8 cellular contexts compared by ENCODE assay signal in the genomic region with DNA sequence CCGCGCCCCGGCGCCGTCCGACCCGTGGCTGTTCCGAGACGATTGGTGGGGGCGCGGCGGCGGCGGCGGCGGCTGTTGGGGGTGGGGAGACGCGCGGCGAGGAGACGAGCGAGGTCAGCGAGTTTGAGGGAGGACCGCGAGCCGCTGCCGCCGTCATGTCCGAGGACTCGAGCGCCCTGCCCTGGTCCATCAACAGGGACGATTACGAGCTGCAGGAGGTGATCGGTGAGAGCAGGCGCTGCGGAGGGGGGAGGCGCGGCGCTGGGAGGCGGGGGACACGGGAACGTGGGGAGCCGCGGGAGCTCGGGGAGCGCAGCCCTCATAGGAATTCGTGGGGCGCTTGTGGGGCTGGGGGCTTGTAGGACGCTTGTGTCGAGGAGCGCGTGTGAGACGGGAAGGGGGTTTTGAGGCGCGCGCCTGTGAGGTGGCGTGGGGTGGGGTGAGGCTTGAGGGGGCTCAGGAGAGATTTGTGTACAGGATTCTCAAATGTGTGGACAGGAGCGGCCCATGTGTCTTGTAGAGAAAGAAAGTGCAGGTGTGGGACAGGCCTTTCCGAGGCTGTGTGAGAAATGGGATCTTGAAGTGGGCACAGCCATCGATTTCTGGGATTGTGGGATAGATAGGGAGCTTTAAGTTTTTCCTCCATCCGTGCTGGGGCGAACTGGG. TPM values are rescaled to one million over a fixed set of nuclear protein-coding genes. Genes with fewer than 3 reads are reported as not detected.
DNase-seq lines count a peak whose midpoint lies in the region; ATAC-seq and TF ChIP-seq lines count a peak whose summit lies in the region.

No MANE protein-coding gene starts in this region.

- H2BK5ac ChIP-seq in trophoblast cell (ENCODE audit: low read depth, low read length, poor library complexity): peak overlapping the region; percentile 80

- H3K4me3 ChIP-seq in DND-41 (ENCODE audit: low read depth in 1 of 2, low read length in 2 of 2) (peak overlapping the region; percentile 70 to 79), cardiac muscle cell (peak overlapping the region; percentile 69), trophoblast cell (ENCODE audit: low read depth, low read length) (peak overlapping the region; percentile 95)

- peak overlapping the region; percentile 92 for H4K91ac ChIP-seq in trophoblast cell (ENCODE audit: low read depth, low read length)

- H3K4me1 ChIP-seq in DND-41 (ENCODE audit: insufficient read depth, low read length) (peaks cover 42% of the 10 kb centered on the region), cardiac muscle cell (ENCODE audit: low read depth) (no peaks in the 10 kb centered on the region), trophoblast cell (ENCODE audit: control insufficient read depth in 1 of 2, insufficient read depth in 2 of 2, low read length in 2 of 2) (peaks cover 0 to 4% of the 10 kb centered on the region in 2 experiments)

- H3K27me3 ChIP-seq in DND-41 (ENCODE audit: insufficient read depth, low read length, poor library complexity): no peaks in the 10 kb centered on the region
- H3K27me3 ChIP-seq in cardiac muscle cell: no peaks in the 10 kb centered on the region
- H3K27me3 ChIP-seq in trophoblast cell (ENCODE audit: insufficient read depth, low read length): no peaks in the 10 kb centered on the region

- H3K14ac ChIP-seq in trophoblast cell (ENCODE audit: low read length): peak overlapping the region; percentile 87

- peaks cover 49% of the 10 kb centered on the region for H3K4me1 Mint-ChIP-seq in activated CD8-positive, alpha-beta T cell treated with anti-CD3 and anti-CD28 coated beads for 36 hours (ENCODE audit: low read depth)

- POLR2A ChIA-PET in activated CD8-positive, alpha-beta T cell treated with anti-CD3 and anti-CD28 coated beads for 36 hours (lab: Charles Lee): interaction anchor here (0.7 to 6.0 kb wide), 14 partner anchors 11 to 1241 kb away, joined by 3 to 67 read pairs (median 4); a partner anchor contains a TSS

- intact Hi-C loops in activated CD8-positive, alpha-beta T cell treated with anti-CD3 and anti-CD28 coated beads for 36 hours (cut with micrococcal nuclease): loop anchor here (2.0 kb wide), 2 partner anchors 15 to 29 kb away; a partner anchor contains a TSS

- H3K79me1 ChIP-seq in trophoblast cell (ENCODE audit: low read length): peaks cover 15% of the 10 kb centered on the region

- H3K9me3 Mint-ChIP-seq in activated CD8-positive, alpha-beta T cell treated with anti-CD3 and anti-CD28 coated beads for 36 hours: no peaks in the 10 kb centered on the region

- H4K20me1 ChIP-seq in DND-41 (ENCODE audit: insufficient read depth, low read length): peaks cover 18% of the 10 kb centered on the region

- peak overlapping the region; percentile 63 for H4K12ac ChIP-seq in trophoblast cell (ENCODE audit: low read depth, low read length)

- H3K18ac ChIP-seq in trophoblast cell (ENCODE audit: low read length): peak overlapping the region; percentile 83

- peak overlapping the region; percentile 93 for H3K4me3 Mint-ChIP-seq in activated CD8-positive, alpha-beta T cell treated with anti-CD3 and anti-CD28 coated beads for 36 hours

- H3K27ac ChIP-seq in DND-41 (ENCODE audit: low read length) (peak overlapping the region; percentile 100), cardiac muscle cell (peak overlapping the region; percentile 92), trophoblast cell (ENCODE audit: low read depth, low read length) (peak overlapping the region; percentile 86)

- H3K9ac ChIP-seq in DND-41 (ENCODE audit: low read depth, low read length) (peak overlapping the region; percentile 78), trophoblast cell (ENCODE audit: low read length) (peak overlapping the region; percentile 78)

- no peak overlapping the region for H3K23ac ChIP-seq in trophoblast cell (ENCODE audit: low read length)

- H3K36me3 ChIP-seq in DND-41 (ENCODE audit: insufficient read depth, low read length) (no peaks in the 10 kb centered on the region; the same call in 1 of the 2 replicates), cardiac muscle cell (no peaks in the 10 kb centered on the region), trophoblast cell (ENCODE audit: control insufficient read depth in 1 of 2, insufficient read depth in 2 of 2, low read length in 2 of 2) (no peaks in the 10 kb centered on the region)

- no peak for TF ChIP-seq POLR2A in GM18505 (IDR thresholded peaks at IDR 0.05; ENCODE audit: borderline replicate concordance, extremely low read depth, insufficient read depth, insufficient read length)

- peak overlapping the region; percentile 89 for H4K8ac ChIP-seq in trophoblast cell (ENCODE audit: low read depth, low read length)

- peak overlapping the region; percentile 99 for H3K27ac Mint-ChIP-seq in activated CD8-positive, alpha-beta T cell treated with anti-CD3 and anti-CD28 coated beads for 36 hours

- TF ChIP-seq CTCF in DND-41 (IDR thresholded peaks at IDR 0.05; ENCODE audit: borderline replicate concordance, extremely low read depth, low read length, poor library complexity, severe bottlenecking) (no peak), cardiac muscle cell (IDR thresholded peaks at IDR 0.05; ENCODE audit: low read depth, low read length) (no peak)
- TF ChIP-seq CTCF in activated CD8-positive, alpha-beta T cell treated with anti-CD3 and anti-CD28 coated beads for 36 hours (IDR thresholded peaks at IDR 0.05): no peak

- peak overlapping the region; percentile 51 for H2BK120ac ChIP-seq in trophoblast cell (ENCODE audit: insufficient read depth, low read length, poor library complexity)

- ATAC-seq in DND-41 (ENCODE audit: insufficient read depth, low read depth): peak; percentile 20
- peak; percentile 0 for ATAC-seq in HG03175 (IDR thresholded peaks at IDR 0.05; ENCODE audit: unreplicated experiment)
- no peak for ATAC-seq in activated CD8-positive, alpha-beta T cell treated with anti-CD3 and anti-CD28 coated beads for 36 hours
- no peak for ATAC-seq in GM18505 (IDR thresholded peaks at IDR 0.05; ENCODE audit: unreplicated experiment)
- ATAC-seq in GM18867 (IDR thresholded peaks at IDR 0.05; ENCODE audit: unreplicated experiment): no peak
- ATAC-seq in HG03139 (IDR thresholded peaks at IDR 0.05; ENCODE audit: unreplicated experiment): no peak

- H3K4me2 ChIP-seq in DND-41 (ENCODE audit: insufficient read depth, low read length): peak overlapping the region; percentile 72
- peak overlapping the region; percentile 86 for H3K4me2 ChIP-seq in trophoblast cell (ENCODE audit: low read length)

- H3K9me3 ChIP-seq in DND-41 (ENCODE audit: insufficient read depth, low read length, severe bottlenecking) (no peaks in the 10 kb centered on the region), cardiac muscle cell (ENCODE audit: low read depth) (no peaks in the 10 kb centered on the region), trophoblast cell (ENCODE audit: insufficient read depth, low read depth, low read length) (no peaks in the 10 kb centered on the region)

- no peaks in the 10 kb centered on the region for H3K27me3 Mint-ChIP-seq in activated CD8-positive, alpha-beta T cell treated with anti-CD3 and anti-CD28 coated beads for 36 hours

- peak overlapping the region; percentile 55 for H2AK5ac ChIP-seq in trophoblast cell (ENCODE audit: low read length)

- peaks cover 56% of the 10 kb centered on the region for H3K79me2 ChIP-seq in DND-41 (ENCODE audit: insufficient read depth, low read length)
- H3K79me2 ChIP-seq in trophoblast cell (ENCODE audit: control insufficient read depth, insufficient read depth, low read length, poor library complexity): peaks cover 23% of the 10 kb centered on the region

- no peak for DNase-seq in DND-41
- no peak for DNase-seq in activated CD8-positive, alpha-beta T cell treated with anti-CD3 and anti-CD28 coated beads for 36 hours
- no peak for DNase-seq in cardiac muscle cell (ENCODE audit: low read depth in 1 of 2, low spot score in 1 of 2)
- peak in 1 of 2 donors; percentile 66 for DNase-seq in trophoblast cell

- CTCF ChIA-PET in activated CD8-positive, alpha-beta T cell treated with anti-CD3 and anti-CD28 coated beads for 36 hours (lab: Charles Lee): interaction anchor here (1.0 to 4.7 kb wide), 5 partner anchors 19 to 181 kb away, joined by 3 to 31 read pairs (median 4); a partner anchor contains a TSS

- peak overlapping the region; percentile 90 for H3K4ac ChIP-seq in trophoblast cell (ENCODE audit: low read depth, low read length)

- no peak overlapping the region for H2BK12ac ChIP-seq in trophoblast cell (ENCODE audit: low read length)

- H2AFZ ChIP-seq in DND-41 (ENCODE audit: low read depth, low read length) (peak overlapping the region; percentile 96), trophoblast cell (ENCODE audit: insufficient read depth, low read length, poor library complexity) (peak overlapping the region; percentile 81)

- peaks cover 32% of the 10 kb centered on the region for H3K36me3 Mint-ChIP-seq in activated CD8-positive, alpha-beta T cell treated with anti-CD3 and anti-CD28 coated beads for 36 hours (ENCODE audit: low read depth)

- WGBS in trophoblast cell (ENCODE audit: extremely low coverage, insufficient coverage, insufficient read length): no CpG with 5 or more reads among the region's 62 CpGs

RNA-seq across cellular contexts. Expression of a gene that starts 0.5 kb away (rescaled TPM):
- 10 to 100 TPM; 56.5 to 57.9 TPM for total RNA-seq in activated CD8-positive, alpha-beta T cell treated with anti-CD3 and anti-CD28 coated beads for 36 hours
- 24.4 and 34.1 TPM in 2 replicates for total RNA-seq in cardiac muscle cell
- 20.6 and 24.2 TPM in 2 replicates for polyA plus RNA-seq in cardiac muscle cell
- 26.2 and 26.5 TPM in 2 replicates for polyA plus RNA-seq in trophoblast cell (2013)

RNA-seq across cellular contexts. Expression of a gene that starts 27.4 kb away (rescaled TPM):
- 10 to 100 TPM; 29.3 to 31.8 TPM for total RNA-seq in activated CD8-positive, alpha-beta T cell treated with anti-CD3 and anti-CD28 coated beads for 36 hours
- 2.1 and 2.5 TPM in 2 replicates for total RNA-seq in cardiac muscle cell
- polyA plus RNA-seq in cardiac muscle cell: 7.2 and 7.7 TPM in 2 replicates
- polyA plus RNA-seq in trophoblast cell (2013): 25.1 TPM in 2 replicates

RNA-seq across cellular contexts. Expression of a gene that starts 28.9 kb away (rescaled TPM):
- 10 to 100 TPM; 70.1 to 72.0 TPM for total RNA-seq in activated CD8-positive, alpha-beta T cell treated with anti-CD3 and anti-CD28 coated beads for 36 hours
- total RNA-seq in cardiac muscle cell: 62.8 and 63.1 TPM in 2 replicates
- 87.9 and 104 TPM in 2 replicates for polyA plus RNA-seq in cardiac muscle cell
- polyA plus RNA-seq in trophoblast cell (2013): 30.0 and 31.2 TPM in 2 replicates

Comparison
In these comparisons a context has a peak if more than half of its experiments do, and no peak if none do; other contexts are left out.
1. ATAC-seq: peak in DND-41 (single experiment) and HG03175 (single experiment); none in activated CD8-positive, alpha-beta T cell treated with anti-CD3 and anti-CD28 coated beads for 36 hours (single experiment), GM18505 (single experiment), GM18867 (single experiment) and HG03139 (single experiment).
2. Peak in every context shown above with its lines, with median percentiles within 50 percentile points of each other: H3K27ac ChIP-seq and H3K4me3 ChIP-seq.